ENCODE assay signal across 18 cellular contexts in the genomic region with DNA sequence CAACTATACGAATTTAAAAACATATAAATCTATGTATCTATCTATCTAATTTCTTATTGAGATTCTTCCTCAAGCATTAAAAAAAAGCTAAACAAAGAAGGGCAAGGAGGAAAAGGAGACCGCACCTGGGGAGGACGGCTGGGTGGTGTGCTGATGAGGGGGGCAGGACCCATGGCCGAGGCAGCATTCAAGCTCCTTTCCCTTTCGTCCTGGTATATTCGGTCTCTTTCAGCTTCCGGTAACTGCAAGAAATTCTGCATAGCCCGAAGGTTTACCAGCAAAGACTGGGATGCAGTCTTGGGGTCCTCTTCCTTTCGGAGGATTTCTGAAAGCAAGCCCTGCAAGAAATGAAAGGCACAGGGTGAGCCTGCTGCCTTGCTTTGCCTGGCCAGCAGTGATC. TPM values are rescaled to one million over a fixed set of nuclear protein-coding genes. Genes with fewer than 3 reads are reported as not detected.
DNase-seq lines count a peak whose midpoint lies in the region; ATAC-seq and TF ChIP-seq lines count a peak whose summit lies in the region.
"Had no signal": no experiment of that assay in that cellular context is flagged by ENCODE, and none has a peak within 500 bp of the region (broad histone marks: within the 10 kb centered on the region; RNA-seq: fewer than 3 reads in every experiment).

No MANE protein-coding gene starts in this region.

- intact Hi-C loops in CD8-positive, alpha-beta T cell (cut with DNase I, micrococcal nuclease), result loop anchor here (2.0 to 10.0 kb wide), 4 partner anchors 13 to 606 kb away; no protein-coding TSS in a partner anchor
- intact Hi-C loops in dorsolateral prefrontal cortex (cut with DNase I), result no loop called here

- CTCF ChIA-PET in activated CD8-positive, alpha-beta memory T cell treated with anti-CD3 and anti-CD28 coated beads, Interleukin-2, amount 10 ng/mL, durations not matched to agents 7 days and 5 days (lab: Charles Lee), result interaction anchor here (0.9 to 1.4 kb wide), 3 partner anchors 10 to 36 kb away, joined by 3 to 5 read pairs (median 3); no protein-coding TSS in a partner anchor
- CTCF ChIA-PET in CD8-positive, alpha-beta T cell (lab: Charles Lee), result interaction anchor here (0.6 to 1.2 kb wide), 2 partner anchors 63 to 372 kb away, joined by 3 read pairs; no protein-coding TSS in a partner anchor
- CTCF ChIA-PET in WTC11 (lab: Charles Lee), result interaction anchor here (0.5 to 1.6 kb wide), 2 partner anchors 492 to 599 kb away, joined by 3 to 7 read pairs; no protein-coding TSS in a partner anchor

- POLR2A ChIA-PET in CD8-positive, alpha-beta T cell (lab: Charles Lee), result interaction anchor here (0.8 to 1.3 kb wide), 3 partner anchors 9 to 194 kb away, joined by 3 to 5 read pairs (median 3); no protein-coding TSS in a partner anchor
- POLR2A ChIA-PET in WTC11 (lab: Charles Lee), result no interaction called here

- no peak overlapping the region for H3K27ac ChIP-seq in CD8-positive, alpha-beta T cell (ENCODE audit: low read depth, low read length)
- peak overlapping the region in 1 of 59 donors; percentile 3 for H3K27ac ChIP-seq in dorsolateral prefrontal cortex

- H3K27me3 Mint-ChIP-seq in activated CD8-positive, alpha-beta memory T cell treated with anti-CD3 and anti-CD28 coated beads, Interleukin-2, amount 10 ng/mL, durations not matched to agents 7 days and 5 days, result no peaks in the 10 kb centered on the region
- H3K27me3 Mint-ChIP-seq in CD8-positive, alpha-beta T cell (ENCODE audit: low read depth), result no peaks in the 10 kb centered on the region
- no peaks in the 10 kb centered on the region for H3K27me3 Mint-ChIP-seq in WTC11 (ENCODE audit: low read depth)
- H3K27me3 Mint-ChIP-seq: CD4-positive, CD25-positive, alpha-beta regulatory T cell had no signal

- ATAC-seq in activated CD8-positive, alpha-beta memory T cell treated with anti-CD3 and anti-CD28 coated beads, Interleukin-2, amount 10 ng/mL, durations not matched to agents 7 days and 5 days, result no peak
- ATAC-seq in CD8-positive, alpha-beta T cell, result no peak
- ATAC-seq in WTC11, result peak; percentile 78
- ATAC-seq in GM21528 (IDR thresholded peaks at IDR 0.05; ENCODE audit: low FRiP score, unreplicated experiment), result no peak
- ATAC-seq: HepG2, PC-3 had no signal

- TF ChIP-seq CTCF in CD8-positive, alpha-beta T cell (IDR thresholded peaks at IDR 0.05), result no peak
- no peak for TF ChIP-seq CTCF in WTC11 (IDR thresholded peaks at IDR 0.05)
- TF ChIP-seq CTCF in dorsolateral prefrontal cortex (IDR thresholded peaks at IDR 0.05 in 54 of 56, conservative IDR thresholded peaks at IDR 0.05 in 2 of 56; ENCODE audit: low read depth in 1 of 56, partially characterized antibody in 56 of 56), result no peak

- peaks cover 31% of the 10 kb centered on the region for H3K36me3 ChIP-seq in CD8-positive, alpha-beta T cell (ENCODE audit: insufficient read depth, low read length)
- H3K36me3 ChIP-seq: BE2C had no signal

- H3K9me3 ChIP-seq in CD8-positive, alpha-beta T cell (ENCODE audit: low read length), result no peaks in the 10 kb centered on the region
- H3K9me3 ChIP-seq: BE2C had no signal

- no peak overlapping the region for H3K4me3 Mint-ChIP-seq in activated CD8-positive, alpha-beta memory T cell treated with anti-CD3 and anti-CD28 coated beads, Interleukin-2, amount 10 ng/mL, durations not matched to agents 7 days and 5 days
- peak overlapping the region; percentile 58 for H3K4me3 Mint-ChIP-seq in CD8-positive, alpha-beta T cell
- no peak overlapping the region for H3K4me3 Mint-ChIP-seq in WTC11
- H3K4me3 Mint-ChIP-seq: CD4-positive, CD25-positive, alpha-beta regulatory T cell had no signal

- H3K27ac Mint-ChIP-seq in activated CD8-positive, alpha-beta memory T cell treated with anti-CD3 and anti-CD28 coated beads, Interleukin-2, amount 10 ng/mL, durations not matched to agents 7 days and 5 days, result peak overlapping the region; percentile 24
- peak overlapping the region; percentile 70 for H3K27ac Mint-ChIP-seq in CD8-positive, alpha-beta T cell
- H3K27ac Mint-ChIP-seq in WTC11, result 0 out of 2 replicates have a peak overlapping the region, but pooled peaks have one; percentile 29
- H3K27ac Mint-ChIP-seq: CD4-positive, CD25-positive, alpha-beta regulatory T cell had no signal

- no peaks in the 10 kb centered on the region for H3K9me3 Mint-ChIP-seq in activated CD8-positive, alpha-beta memory T cell treated with anti-CD3 and anti-CD28 coated beads, Interleukin-2, amount 10 ng/mL, durations not matched to agents 7 days and 5 days (ENCODE audit: low read depth)
- H3K9me3 Mint-ChIP-seq in CD8-positive, alpha-beta T cell, result no peaks in the 10 kb centered on the region
- no peaks in the 10 kb centered on the region for H3K9me3 Mint-ChIP-seq in WTC11
- H3K9me3 Mint-ChIP-seq: CD4-positive, CD25-positive, alpha-beta regulatory T cell had no signal

- peaks cover 61% of the 10 kb centered on the region for H3K4me1 ChIP-seq in CD8-positive, alpha-beta T cell (ENCODE audit: insufficient read depth, low read length)
- H3K4me1 ChIP-seq: BE2C had no signal

- H3K4me1 Mint-ChIP-seq in activated CD8-positive, alpha-beta memory T cell treated with anti-CD3 and anti-CD28 coated beads, Interleukin-2, amount 10 ng/mL, durations not matched to agents 7 days and 5 days, result peaks cover 49% of the 10 kb centered on the region
- peaks cover 77% of the 10 kb centered on the region for H3K4me1 Mint-ChIP-seq in CD8-positive, alpha-beta T cell (ENCODE audit: low read depth)
- H3K4me1 Mint-ChIP-seq in WTC11, result peaks cover 27% of the 10 kb centered on the region

- H3K4me3 ChIP-seq in CD8-positive, alpha-beta T cell (ENCODE audit: low read depth, low read length), result no peak overlapping the region
- peak overlapping the region in 31 of 59 donors; percentile 1 to 42 (median 16) for H3K4me3 ChIP-seq in dorsolateral prefrontal cortex

- no peak for DNase-seq in activated CD8-positive, alpha-beta memory T cell treated with anti-CD3 and anti-CD28 coated beads, Interleukin-2, amount 10 ng/mL, durations not matched to agents 7 days and 5 days
- no peak for DNase-seq in activated CD8-positive, alpha-beta memory T cell treated with anti-CD3 and anti-CD28 coated beads for 24 hours
- no peak for DNase-seq in CD8-positive, alpha-beta T cell
- no peak for DNase-seq in WTC11 (ENCODE audit: low spot score)
- no peak for DNase-seq in dorsolateral prefrontal cortex
- no peak for DNase-seq in NAMALWA (ENCODE audit: low spot score)
- no peak for DNase-seq in EL
- DNase-seq: BE2C; CD4-positive, CD25-positive, alpha-beta regulatory T cell; H7; KBM-7; NCI-H1436; NCI-H1930; PC-3; RPMI8226; SHP77 treated with DMSO at 0.1 percent for 48 hours had no signal

- no peaks in the 10 kb centered on the region for H3K27me3 ChIP-seq in CD8-positive, alpha-beta T cell (ENCODE audit: insufficient read depth, low read length)
- H3K27me3 ChIP-seq in dorsolateral prefrontal cortex, result no peaks in the 10 kb centered on the region
- H3K27me3 ChIP-seq: BE2C had no signal

- peaks cover 46% of the 10 kb centered on the region for H3K36me3 Mint-ChIP-seq in activated CD8-positive, alpha-beta memory T cell treated with anti-CD3 and anti-CD28 coated beads, Interleukin-2, amount 10 ng/mL, durations not matched to agents 7 days and 5 days
- H3K36me3 Mint-ChIP-seq in CD8-positive, alpha-beta T cell, result peaks cover 59% of the 10 kb centered on the region
- peaks cover 15% of the 10 kb centered on the region for H3K36me3 Mint-ChIP-seq in WTC11

TF ChIP-seq in WTC11, 78 proteins besides CTCF, POLR2A, EP300 and RAD21 (continues in another document):
- TF ChIP-seq, protein P1, sequence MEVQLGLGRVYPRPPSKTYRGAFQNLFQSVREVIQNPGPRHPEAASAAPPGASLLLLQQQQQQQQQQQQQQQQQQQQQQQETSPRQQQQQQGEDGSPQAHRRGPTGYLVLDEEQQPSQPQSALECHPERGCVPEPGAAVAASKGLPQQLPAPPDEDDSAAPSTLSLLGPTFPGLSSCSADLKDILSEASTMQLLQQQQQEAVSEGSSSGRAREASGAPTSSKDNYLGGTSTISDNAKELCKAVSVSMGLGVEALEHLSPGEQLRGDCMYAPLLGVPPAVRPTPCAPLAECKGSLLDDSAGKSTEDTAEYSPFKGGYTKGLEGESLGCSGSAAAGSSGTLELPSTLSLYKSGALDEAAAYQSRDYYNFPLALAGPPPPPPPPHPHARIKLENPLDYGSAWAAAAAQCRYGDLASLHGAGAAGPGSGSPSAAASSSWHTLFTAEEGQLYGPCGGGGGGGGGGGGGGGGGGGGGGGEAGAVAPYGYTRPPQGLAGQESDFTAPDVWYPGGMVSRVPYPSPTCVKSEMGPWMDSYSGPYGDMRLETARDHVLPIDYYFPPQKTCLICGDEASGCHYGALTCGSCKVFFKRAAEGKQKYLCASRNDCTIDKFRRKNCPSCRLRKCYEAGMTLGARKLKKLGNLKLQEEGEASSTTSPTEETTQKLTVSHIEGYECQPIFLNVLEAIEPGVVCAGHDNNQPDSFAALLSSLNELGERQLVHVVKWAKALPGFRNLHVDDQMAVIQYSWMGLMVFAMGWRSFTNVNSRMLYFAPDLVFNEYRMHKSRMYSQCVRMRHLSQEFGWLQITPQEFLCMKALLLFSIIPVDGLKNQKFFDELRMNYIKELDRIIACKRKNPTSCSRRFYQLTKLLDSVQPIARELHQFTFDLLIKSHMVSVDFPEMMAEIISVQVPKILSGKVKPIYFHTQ (CRISPR knock-in tag; IDR thresholded peaks at IDR 0.05), result no peak
- TF ChIP-seq, protein P2, sequence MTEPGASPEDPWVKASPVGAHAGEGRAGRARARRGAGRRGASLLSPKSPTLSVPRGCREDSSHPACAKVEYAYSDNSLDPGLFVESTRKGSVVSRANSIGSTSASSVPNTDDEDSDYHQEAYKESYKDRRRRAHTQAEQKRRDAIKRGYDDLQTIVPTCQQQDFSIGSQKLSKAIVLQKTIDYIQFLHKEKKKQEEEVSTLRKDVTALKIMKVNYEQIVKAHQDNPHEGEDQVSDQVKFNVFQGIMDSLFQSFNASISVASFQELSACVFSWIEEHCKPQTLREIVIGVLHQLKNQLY (CRISPR knock-in tag; IDR thresholded peaks at IDR 0.05), result no peak
- TF ChIP-seq OVOL2 (CRISPR knock-in tag; IDR thresholded peaks at IDR 0.05; ENCODE audit: borderline replicate concordance) (no peak), TEAD4 (CRISPR knock-in tag; IDR thresholded peaks at IDR 0.05) (no peak)
- TF ChIP-seq, protein P3, sequence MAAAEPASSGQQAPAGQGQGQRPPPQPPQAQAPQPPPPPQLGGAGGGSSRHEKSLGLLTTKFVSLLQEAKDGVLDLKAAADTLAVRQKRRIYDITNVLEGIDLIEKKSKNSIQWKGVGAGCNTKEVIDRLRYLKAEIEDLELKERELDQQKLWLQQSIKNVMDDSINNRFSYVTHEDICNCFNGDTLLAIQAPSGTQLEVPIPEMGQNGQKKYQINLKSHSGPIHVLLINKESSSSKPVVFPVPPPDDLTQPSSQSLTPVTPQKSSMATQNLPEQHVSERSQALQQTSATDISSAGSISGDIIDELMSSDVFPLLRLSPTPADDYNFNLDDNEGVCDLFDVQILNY (CRISPR knock-in tag; IDR thresholded peaks at IDR 0.05), result no peak

RNA-seq across cellular contexts. Expression of a gene that starts 38.9 kb away (rescaled TPM):
- total RNA-seq in activated CD8-positive, alpha-beta memory T cell treated with anti-CD3 and anti-CD28 coated beads, Interleukin-2, amount 10 ng/mL, durations not matched to agents 7 days and 5 days, result 100 to 1,000 TPM; 164 to 233 TPM
- total RNA-seq in CD8-positive, alpha-beta T cell, result 100 to 1,000 TPM; 333 to 346 TPM
- total RNA-seq in WTC11 (2021) (31.1 to 36.8 TPM (median 36.2 TPM) in 3 replicates), dorsolateral prefrontal cortex (100 to 1,000 TPM in 105 of 120 experiments, 10 to 100 TPM in 15; 71.8 to 197 (median 132) TPM)
- total RNA-seq: HepG2 had no signal

Comparison
In these comparisons a context has a peak if more than half of its experiments do, and no peak if none do; other contexts are left out.
1. intact Hi-C loops: an anchor here in CD8-positive, alpha-beta T cell (2.0 to 10.0 kb wide); none called in dorsolateral prefrontal cortex.